25 cellular contexts compared by ENCODE assay signal in genomic region chr14:47843236-47843635, GRCh38.
"Had no signal": no experiment of that assay in that cellular context is flagged by ENCODE, and none has a peak within 500 bp of the region (broad histone marks: within the 10 kb centered on the region; RNA-seq: fewer than 3 reads in every experiment).

No MANE protein-coding gene starts in this region.

- H3K27me3 Mint-ChIP-seq: naive thymus-derived CD8-positive, alpha-beta T cell had no signal

- H3K4me3 ChIP-seq: coronary artery, dorsolateral prefrontal cortex, esophagus squamous epithelium, gastrocnemius medialis, heart right ventricle, left lung, lower lobe of right lung, mucosa of descending colon had no signal

- DNase-seq: dermis blood vessel endothelial cell; dorsolateral prefrontal cortex; effector CD4-positive, alpha-beta T cell; effector memory CD4-positive, alpha-beta T cell; erythroblast; esophagus squamous epithelium; foreskin fibroblast; foreskin melanocyte; gastrocnemius medialis; glutamatergic neuron; head of caudate nucleus; heart right ventricle; hippocampal formation; left cardiac atrium; left lung; left ventricle myocardium superior; lower lobe of right lung; mesenchymal stem cell; mucosa of descending colon; naive B cell; naive thymus-derived CD8-positive, alpha-beta T cell had no signal

- H3K27ac ChIP-seq: coronary artery, dorsolateral prefrontal cortex, epithelial cell of prostate, esophagus squamous epithelium, gastrocnemius medialis, heart right ventricle, left lung, lower lobe of right lung had no signal

- H3K27ac Mint-ChIP-seq: mesothelial cell of epicardium; naive B cell; naive thymus-derived CD8-positive, alpha-beta T cell had no signal

- H3K36me3 Mint-ChIP-seq: naive B cell; naive thymus-derived CD8-positive, alpha-beta T cell had no signal

- H3K9me3 ChIP-seq: gastrocnemius medialis, lower lobe of right lung had no signal

- H3K4me1 Mint-ChIP-seq: mesothelial cell of epicardium; naive B cell; naive thymus-derived CD8-positive, alpha-beta T cell had no signal

- H3K4me1 ChIP-seq: esophagus squamous epithelium, gastrocnemius medialis, heart right ventricle, left lung, lower lobe of right lung had no signal

- H3K36me3 ChIP-seq: esophagus squamous epithelium, gastrocnemius medialis, heart right ventricle, left lung, lower lobe of right lung had no signal

- H3K4me3 Mint-ChIP-seq: mesothelial cell of epicardium; naive B cell; naive thymus-derived CD8-positive, alpha-beta T cell had no signal

- H3K27me3 ChIP-seq: esophagus squamous epithelium, gastrocnemius medialis, heart right ventricle, left lung had no signal

- ATAC-seq: esophagus mucosa; gastrocnemius medialis; heart right ventricle; left cardiac atrium; left lung; left ventricle myocardium superior; lower lobe of right lung; mucosa of descending colon; naive thymus-derived CD8-positive, alpha-beta T cell had no signal
